ENCODE assay signal across 18 cellular contexts in genomic region chr20:36175475-36175995, GRCh38. TPM values are rescaled to one million over a fixed set of nuclear protein-coding genes. Genes with fewer than 3 reads are reported as not detected.
DNase-seq lines count a peak whose midpoint lies in the region; ATAC-seq and TF ChIP-seq lines count a peak whose summit lies in the region.
"Had no signal": no experiment of that assay in that cellular context is flagged by ENCODE, and none has a peak within 500 bp of the region (broad histone marks: within the 10 kb centered on the region; RNA-seq: fewer than 3 reads in every experiment).

No MANE protein-coding gene starts in this region.

- DNase-seq in DMS 273 (lab: John Stamatoyannopoulos, UW; ENCODE audit: unreplicated experiment), result peak; percentile 73
- DNase-seq in DMS 273 treated with DMSO at 0.1 percent for 48 hours (lab: John Stamatoyannopoulos, UW), result no peak
- peak; percentile 52 for DNase-seq in OCI-LY7 (ENCODE audit: low spot score)
- peak; percentile 98 for DNase-seq in cerebellar cortex (ENCODE audit: low spot score)
- DNase-seq in NCI-H82 treated with DMSO at 0.1 percent for 48 hours (lab: John Stamatoyannopoulos, UW; ENCODE audit: unreplicated experiment), result no peak
- no peak for DNase-seq in stimulated activated CD4-positive, alpha-beta T cell treated with anti-CD3 and anti-CD28 coated beads, Interleukin-1b, Interleukin-23, amount 100 ng/mL, for 48 hours
- DNase-seq in HEK293T (ENCODE audit: extremely low spot score), result no peak
- DNase-seq: DMS153, NCI-H1417, NCI-H2029, NCI-H2171 treated with DMSO at 0.1 percent for 48 hours, NCI-H510A treated with DMSO at 0.1 percent for 48 hours, PC-9, T-helper 1 cell had no signal

- no peak overlapping the region for H3K4me2 ChIP-seq in OCI-LY7 (ENCODE audit: low read length)
- H3K4me2 ChIP-seq: BLaER1 treated with 17β-estradiol and CSF1 and Interleukin-3, amounts not matched to agents 10 nM and 100 nM; PC-9; SK-N-SH had no signal

- H3K9me2 ChIP-seq in OCI-LY7 (ENCODE audit: insufficient read depth, low read length), result no peaks in the 10 kb centered on the region
- H3K9me2 ChIP-seq: SK-N-SH had no signal

- no peak overlapping the region for H3K4me3 Mint-ChIP-seq in stimulated activated memory B cell treated with anti-CD40 and anti-IgM and Interleukin-4, amounts not matched to agents 10 μg/mL and 1 μg/mL and 100 μg/mL, for 72 hours

- H3K27ac ChIP-seq in OCI-LY7 (ENCODE audit: low read depth, low read length, poor library complexity, severe bottlenecking), result no peak overlapping the region
- H3K27ac ChIP-seq: 22Rv1; BLaER1 treated with 17β-estradiol and CSF1 and Interleukin-3, amounts not matched to agents 10 nM and 100 nM; PC-9 had no signal

- CTCF ChIA-PET in OCI-LY7 (lab: Charles Lee; ENCODE audit: unreplicated experiment) (no interaction called here), HEK293T (lab: Yijun Ruan, JAX) (interaction anchor here (0.7 kb wide), 1 partner anchor 25 kb away, joined by 3 read pairs; no protein-coding TSS in a partner anchor)

- peaks cover 34% of the 10 kb centered on the region for H3K27me3 Mint-ChIP-seq in stimulated activated memory B cell treated with anti-CD40 and anti-IgM and Interleukin-4, amounts not matched to agents 10 μg/mL and 1 μg/mL and 100 μg/mL, for 72 hours

- H3K27ac Mint-ChIP-seq in stimulated activated memory B cell treated with anti-CD40 and anti-IgM and Interleukin-4, amounts not matched to agents 10 μg/mL and 1 μg/mL and 100 μg/mL, for 72 hours, result no peak overlapping the region

- no peak overlapping the region for H2AFZ ChIP-seq in OCI-LY7 (ENCODE audit: low read length)
- H2AFZ ChIP-seq: PC-9 had no signal

- no peaks in the 10 kb centered on the region for H3K36me3 ChIP-seq in OCI-LY7 (ENCODE audit: insufficient read depth, low read length)

- no peaks in the 10 kb centered on the region for H3K36me3 Mint-ChIP-seq in stimulated activated memory B cell treated with anti-CD40 and anti-IgM and Interleukin-4, amounts not matched to agents 10 μg/mL and 1 μg/mL and 100 μg/mL, for 72 hours

- TF ChIP-seq CTCF in OCI-LY7 (conservative IDR thresholded peaks at IDR 0.05; ENCODE audit: low read length), result peak; percentile 75

- ATAC-seq in stimulated activated memory B cell treated with anti-CD40 and anti-IgM and Interleukin-4, amounts not matched to agents 10 μg/mL and 1 μg/mL and 100 μg/mL, for 72 hours, result peak; percentile 24

- H3K79me2 ChIP-seq in OCI-LY7 (ENCODE audit: insufficient read depth, low read depth, low read length), result no peaks in the 10 kb centered on the region

- no peaks in the 10 kb centered on the region for H3K9me3 Mint-ChIP-seq in stimulated activated memory B cell treated with anti-CD40 and anti-IgM and Interleukin-4, amounts not matched to agents 10 μg/mL and 1 μg/mL and 100 μg/mL, for 72 hours

- POLR2A ChIA-PET in OCI-LY7 (lab: Charles Lee), result no interaction called here
- POLR2A ChIA-PET in HEK293T (lab: Yijun Ruan, JAX), result no interaction called here

- BruUV-seq in OCI-LY7 (replicated peaks; lab: Mats Ljungman, UMichigan), result no TSS peak

- intact Hi-C loops in OCI-LY7 (cut with micrococcal nuclease; ENCODE audit: unreplicated experiment), result no loop called here

- no peaks in the 10 kb centered on the region for H4K20me1 ChIP-seq in OCI-LY7 (ENCODE audit: insufficient read depth, low read length)
- H4K20me1 ChIP-seq: BLaER1 treated with 17β-estradiol and CSF1 and Interleukin-3, amounts not matched to agents 10 nM and 100 nM had no signal

- peaks cover 9% of the 10 kb centered on the region for H3K4me1 Mint-ChIP-seq in stimulated activated memory B cell treated with anti-CD40 and anti-IgM and Interleukin-4, amounts not matched to agents 10 μg/mL and 1 μg/mL and 100 μg/mL, for 72 hours

- no peak overlapping the region for H3K4me3 ChIP-seq in OCI-LY7 (ENCODE audit: low read depth, low read length, poor library complexity, severe bottlenecking)
- H3K4me3 ChIP-seq: BLaER1 treated with 17β-estradiol and CSF1 and Interleukin-3, amounts not matched to agents 10 nM and 100 nM; PC-9 had no signal

- no peaks in the 10 kb centered on the region for H3K4me1 ChIP-seq in OCI-LY7 (ENCODE audit: insufficient read depth, low read length, poor library complexity, severe bottlenecking)

- H3K9me3 ChIP-seq in OCI-LY7 (ENCODE audit: low read length), result no peaks in the 10 kb centered on the region
- H3K9me3 ChIP-seq: BLaER1 treated with 17β-estradiol and CSF1 and Interleukin-3, amounts not matched to agents 10 nM and 100 nM; SK-N-SH had no signal

TF ChIP-seq in HEK293T, 16 proteins besides CTCF, POLR2A, EP300 and RAD21:
- TF ChIP-seq FOXA1 (IDR thresholded peaks at IDR 0.05) (no peak), LEF1 (IDR thresholded peaks at IDR 0.05; ENCODE audit: borderline replicate concordance) (no peak), SP1 (IDR thresholded peaks at IDR 0.05) (no peak), NFRKB (IDR thresholded peaks at IDR 0.05) (no peak), ZNF384 (IDR thresholded peaks at IDR 0.05) (no peak), FOXK2 (IDR thresholded peaks at IDR 0.05) (no peak), SUZ12 (IDR thresholded peaks at IDR 0.05) (no peak), ELF4 (IDR thresholded peaks at IDR 0.05) (no peak), HDGF (IDR thresholded peaks at IDR 0.05; ENCODE audit: borderline replicate concordance) (no peak), L3MBTL2 (conservative IDR thresholded peaks at IDR 0.05) (no peak), TARDBP (IDR thresholded peaks at IDR 0.05) (no peak), CTBP1 (IDR thresholded peaks at IDR 0.05; ENCODE audit: borderline replicate concordance) (no peak), FOXM1 (IDR thresholded peaks at IDR 0.05; ENCODE audit: borderline replicate concordance) (no peak), BHLHE40 (IDR thresholded peaks at IDR 0.05; ENCODE audit: borderline replicate concordance) (no peak)
TF ChIP-seq in HEK293T: peak in this region for 0.

RNA-seq across cellular contexts. Expression of gene EPB41L1, which starts 21.0 kb away (rescaled TPM):
- 0.26 and 0.54 TPM in 2 replicates for total RNA-seq in OCI-LY7 (2014; rRNA removed; shearing (Covaris generic))
- total RNA-seq in OCI-LY7 (2022), result 1.4 and 1.6 TPM in 2 replicates

Comparison
In these comparisons a context has a peak if more than half of its experiments do, and no peak if none do; other contexts are left out.
1. DNase-seq: peak in DMS 273 (single experiment), OCI-LY7 (single experiment) and cerebellar cortex (single experiment); none in DMS 273 treated with DMSO at 0.1 percent for 48 hours (single experiment), NCI-H82 treated with DMSO at 0.1 percent for 48 hours (single experiment), stimulated activated CD4-positive, alpha-beta T cell treated with anti-CD3 and anti-CD28 coated beads, Interleukin-1b, Interleukin-23, amount 100 ng/mL, for 48 hours (single experiment) and HEK293T (single experiment).